ENCODE assay signal across 8 cellular contexts in genomic region chr20:56392282-56393132, GRCh38. TPM values are rescaled to one million over a fixed set of nuclear protein-coding genes. Genes with fewer than 3 reads are reported as not detected.
A peak's percentile ranks its signal among the peaks of the same experiment; 100 is the strongest.
DNase-seq lines count a peak whose midpoint lies in the region; ATAC-seq and TF ChIP-seq lines count a peak whose summit lies in the region.

TSS of gene CSTF1 (plus strand) at chr20:56392645. CDS start at chr20:56395553, 2,908 bp downstream.

- peaks cover 0 to 34% (median 18%) of the 10 kb centered on the region in 3 donors for H3K36me3 Mint-ChIP-seq in CD8-positive, alpha-beta memory T cell
- H3K36me3 Mint-ChIP-seq in effector memory CD8-positive, alpha-beta T cell (ENCODE audit: insufficient read depth), result peaks cover 20% of the 10 kb centered on the region

- peaks cover 28 to 35% (median 31%) of the 10 kb centered on the region in 3 donors for H3K4me1 Mint-ChIP-seq in CD8-positive, alpha-beta memory T cell
- H3K4me1 Mint-ChIP-seq in effector memory CD8-positive, alpha-beta T cell (ENCODE audit: low read depth in 2 of 2), result peaks cover 4 to 23% of the 10 kb centered on the region in 2 donors

- H3K36me3 ChIP-seq in CD8-positive, alpha-beta memory T cell (ENCODE audit: insufficient read depth, low read length), result peaks cover 10% of the 10 kb centered on the region

- H3K27ac ChIP-seq in CD8-positive, alpha-beta memory T cell (ENCODE audit: low read depth, low read length), result peak within 1 kb of the TSS; percentile 94

- peaks cover 0 to 2% of the 10 kb centered on the region in 2 donors for H3K27me3 Mint-ChIP-seq in CD8-positive, alpha-beta memory T cell
- H3K27me3 Mint-ChIP-seq in effector memory CD8-positive, alpha-beta T cell, result no peaks in the 10 kb centered on the region

- no peak within 1 kb of the TSS for H3K27ac Mint-ChIP-seq in CD8-positive, alpha-beta memory T cell
- no peak within 1 kb of the TSS for H3K27ac Mint-ChIP-seq in effector memory CD8-positive, alpha-beta T cell

- CTCF ChIA-PET in CD8-positive, alpha-beta memory T cell (lab: Charles Lee), result interaction anchor here (0.9 to 1.1 kb wide), 4 partner anchors 20 to 37 kb away, joined by 3 to 4 read pairs (median 3); partner anchors contain the start of gene CASS4
- CTCF ChIA-PET in activated CD8-positive, alpha-beta memory T cell treated with anti-CD3 and anti-CD28 coated beads for 36 hours (lab: Charles Lee), result interaction anchor here (1.1 to 1.2 kb wide), 3 partner anchors 33 to 100 kb away, joined by 3 to 4 read pairs (median 3); partner anchors contain the start of gene RTF2

- no peak within 1 kb of the TSS for H3K4me3 Mint-ChIP-seq in CD8-positive, alpha-beta memory T cell
- H3K4me3 Mint-ChIP-seq in effector memory CD8-positive, alpha-beta T cell, result no peak within 1 kb of the TSS

- no peaks in the 10 kb centered on the region for H3K27me3 ChIP-seq in CD8-positive, alpha-beta memory T cell (ENCODE audit: insufficient read depth, low read length, poor library complexity, severe bottlenecking)

- no peaks in the 10 kb centered on the region for H3K9me3 ChIP-seq in CD8-positive, alpha-beta memory T cell (ENCODE audit: low read length)

- TF ChIP-seq CTCF in GM20000 (IDR thresholded peaks at IDR 0.05; ENCODE audit: extremely low read depth, missing control alignments), result no peak

- peak; percentile 89 for ATAC-seq in effector memory CD8-positive, alpha-beta T cell (replicated peaks)

- POLR2A ChIA-PET in CD8-positive, alpha-beta memory T cell (lab: Charles Lee), result interaction anchor here (0.8 to 1.2 kb wide), 5 partner anchors 20 to 1996 kb away, joined by 3 to 14 read pairs (median 4); partner anchors contain the start of genes CASS4, FAM210B, RTF2 and VAPB
- POLR2A ChIA-PET in activated CD8-positive, alpha-beta memory T cell treated with anti-CD3 and anti-CD28 coated beads for 36 hours (lab: Charles Lee), result interaction anchor here (0.6 to 1.7 kb wide), 4 partner anchors 21 to 165 kb away, joined by 3 to 7 read pairs (median 4); partner anchors contain the start of gene FAM210B

- no peaks in the 10 kb centered on the region for H3K9me3 Mint-ChIP-seq in CD8-positive, alpha-beta memory T cell
- no peaks in the 10 kb centered on the region for H3K9me3 Mint-ChIP-seq in effector memory CD8-positive, alpha-beta T cell

- DNase-seq in CD8-positive, alpha-beta memory T cell, result peak; percentile 98 to 100 (median 99)
- peak; percentile 96 for DNase-seq in GM20000 (ENCODE audit: low spot score)
- DNase-seq in HT-29 (ENCODE audit: low spot score), result peak; percentile 100
- peak; percentile 96 to 99 for DNase-seq in NOMO-1 (lab: John Stamatoyannopoulos, UW; ENCODE audit: unreplicated experiment in 2 of 2)
- peak; percentile 98 to 99 (median 99) for DNase-seq in effector memory CD8-positive, alpha-beta T cell
- DNase-seq in medulla oblongata (ENCODE audit: extremely low spot score), result peak; percentile 99
- peak; percentile 99 for DNase-seq in stimulated activated CD8-positive, alpha-beta memory T cell treated with anti-CD3 and anti-CD28 coated beads, Interleukin-12 subunit alpha, Interleukin-12 subunit beta, amount 100 ng/mL, for 24 hours (ENCODE audit: extremely low read depth)

- peak within 1 kb of the TSS; percentile 98 for H3K4me3 ChIP-seq in CD8-positive, alpha-beta memory T cell (ENCODE audit: low read length)

- peaks cover 21% of the 10 kb centered on the region for H3K4me1 ChIP-seq in CD8-positive, alpha-beta memory T cell (ENCODE audit: insufficient read depth, low read length)

RNA-seq across cellular contexts. Expression of gene CSTF1, which starts in this region (rescaled TPM):
- total RNA-seq in CD8-positive, alpha-beta memory T cell, result 10 to 100 TPM; 54.2 to 54.7 TPM
- 37.0 TPM for polyA plus RNA-seq in CD8-positive, alpha-beta memory T cell
- total RNA-seq in HT-29 (2014; rRNA removed; shearing (Covaris generic)), result 44.9 and 49.0 TPM in 2 replicates
- total RNA-seq in activated CD8-positive, alpha-beta memory T cell treated with anti-CD3 and anti-CD28 coated beads for 36 hours, result 10 to 100 TPM; 55.7 to 59.7 TPM

Comparison
In these comparisons a context has a peak if more than half of its experiments do, and no peak if none do; other contexts are left out.
1. Peak in every context shown above with its lines: DNase-seq, ATAC-seq, H3K4me3 ChIP-seq and H3K27ac ChIP-seq.